Comparison of ENCODE assay signal across 19 cellular contexts in genomic region chr18:46385124-46385523, GRCh38.
"Had no signal": no experiment of that assay in that cellular context is flagged by ENCODE, and none has a peak within 500 bp of the region (broad histone marks: within the 10 kb centered on the region; RNA-seq: fewer than 3 reads in every experiment).

No MANE protein-coding gene starts in this region.

- H3K9me3 Mint-ChIP-seq: activated CD4-positive, alpha-beta T cell treated with anti-CD3 and anti-CD28 coated beads, Interleukin-2, amount 10 ng/mL, durations not matched to agents 24 days and 14 days; activated CD8-positive, alpha-beta T cell treated with anti-CD3 and anti-CD28 coated beads for 36 hours; activated naive CD4-positive, alpha-beta T cell treated with anti-CD3 and anti-CD28 coated beads for 36 hours; activated naive CD8-positive, alpha-beta T cell treated with anti-CD3 and anti-CD28 coated beads, Interleukin-2, amount 50 U/mL, for 24 hours; activated T-helper 2 cell treated with anti-CD3 and anti-CD28 coated beads, Interferon-gamma antibody, Interleukin-2, Interleukin-4, amounts not matched to agents 10 μg/mL and 5 μg/mL and 100 μg/mL, durations not matched to agents 14 hours and 24 hours and 36 hours; central memory CD8-positive, alpha-beta T cell; neural crest cell; stimulated activated naive B cell treated with anti-CD40 and anti-IgM and Interleukin-4, amounts not matched to agents 10 μg/mL and 1 μg/mL and 100 μg/mL, for 72 hours had no signal

- ATAC-seq: activated CD8-positive, alpha-beta T cell treated with anti-CD3 and anti-CD28 coated beads for 36 hours; activated naive CD8-positive, alpha-beta T cell treated with anti-CD3 and anti-CD28 coated beads, Interleukin-2, amount 50 U/mL, for 24 hours; foreskin keratinocyte; lower lobe of right lung; stimulated activated naive B cell treated with anti-CD40 and anti-IgM and Interleukin-4, amounts not matched to agents 10 μg/mL and 1 μg/mL and 100 μg/mL, for 72 hours had no signal

- H3K27me3 ChIP-seq: foreskin keratinocyte, upper lobe of left lung had no signal

- H3K36me3 ChIP-seq: brain microvascular endothelial cell, lower lobe of right lung, thoracic aorta, upper lobe of left lung had no signal

- H3K4me3 ChIP-seq: coronary artery, lower lobe of right lung, thoracic aorta, upper lobe of left lung had no signal

- H3K36me3 Mint-ChIP-seq: stimulated activated naive B cell treated with anti-CD40 and anti-IgM and Interleukin-4, amounts not matched to agents 10 μg/mL and 1 μg/mL and 100 μg/mL, for 72 hours had no signal

- H3K4me3 Mint-ChIP-seq: activated CD4-positive, alpha-beta T cell treated with anti-CD3 and anti-CD28 coated beads, Interleukin-2, amount 10 ng/mL, durations not matched to agents 24 days and 14 days; activated CD8-positive, alpha-beta T cell treated with anti-CD3 and anti-CD28 coated beads for 36 hours; activated naive CD4-positive, alpha-beta T cell treated with anti-CD3 and anti-CD28 coated beads for 36 hours; activated naive CD8-positive, alpha-beta T cell treated with anti-CD3 and anti-CD28 coated beads, Interleukin-2, amount 50 U/mL, for 24 hours; central memory CD8-positive, alpha-beta T cell; neural crest cell; stimulated activated naive B cell treated with anti-CD40 and anti-IgM and Interleukin-4, amounts not matched to agents 10 μg/mL and 1 μg/mL and 100 μg/mL, for 72 hours had no signal

- H3K9me3 ChIP-seq: lower lobe of right lung, thoracic aorta, upper lobe of left lung had no signal

- H3K27me3 Mint-ChIP-seq: activated CD8-positive, alpha-beta T cell treated with anti-CD3 and anti-CD28 coated beads for 36 hours; activated naive CD8-positive, alpha-beta T cell treated with anti-CD3 and anti-CD28 coated beads, Interleukin-2, amount 50 U/mL, for 24 hours had no signal

- H3K4me1 Mint-ChIP-seq: activated CD4-positive, alpha-beta T cell treated with anti-CD3 and anti-CD28 coated beads, Interleukin-2, amount 10 ng/mL, durations not matched to agents 24 days and 14 days; activated naive CD8-positive, alpha-beta T cell treated with anti-CD3 and anti-CD28 coated beads, Interleukin-2, amount 50 U/mL, for 24 hours; central memory CD8-positive, alpha-beta T cell; stimulated activated naive B cell treated with anti-CD40 and anti-IgM and Interleukin-4, amounts not matched to agents 10 μg/mL and 1 μg/mL and 100 μg/mL, for 72 hours had no signal

- H3K27ac Mint-ChIP-seq: activated CD4-positive, alpha-beta T cell treated with anti-CD3 and anti-CD28 coated beads, Interleukin-2, amount 10 ng/mL, durations not matched to agents 24 days and 14 days; activated CD8-positive, alpha-beta T cell treated with anti-CD3 and anti-CD28 coated beads for 36 hours; activated naive CD4-positive, alpha-beta T cell treated with anti-CD3 and anti-CD28 coated beads for 36 hours; activated naive CD8-positive, alpha-beta T cell treated with anti-CD3 and anti-CD28 coated beads, Interleukin-2, amount 50 U/mL, for 24 hours; activated T-helper 2 cell treated with anti-CD3 and anti-CD28 coated beads, Interferon-gamma antibody, Interleukin-2, Interleukin-4, amounts not matched to agents 10 μg/mL and 5 μg/mL and 100 μg/mL, durations not matched to agents 14 hours and 24 hours and 36 hours; stimulated activated naive B cell treated with anti-CD40 and anti-IgM and Interleukin-4, amounts not matched to agents 10 μg/mL and 1 μg/mL and 100 μg/mL, for 72 hours had no signal

- DNase-seq: activated CD4-positive, alpha-beta T cell treated with anti-CD3 and anti-CD28 coated beads, Interleukin-2, amount 10 ng/mL, durations not matched to agents 24 days and 14 days; activated CD8-positive, alpha-beta T cell treated with anti-CD3 and anti-CD28 coated beads for 36 hours; activated naive CD4-positive, alpha-beta T cell treated with anti-CD3 and anti-CD28 coated beads for 36 hours; activated naive CD8-positive, alpha-beta T cell treated with anti-CD3 and anti-CD28 coated beads, Interleukin-2, amount 50 U/mL, for 24 hours; activated T-cell treated with anti-CD3 and anti-CD28 coated beads, Interleukin-2, amount 50 U/mL, for 1 hour; anterior cingulate cortex; brain microvascular endothelial cell; foreskin keratinocyte; hypothalamus; lower lobe of right lung; retina; stimulated activated naive B cell treated with anti-CD40 and anti-IgM and Interleukin-4, amounts not matched to agents 10 μg/mL and 1 μg/mL and 100 μg/mL, for 72 hours; T1000; upper lobe of left lung had no signal

- H3K27ac ChIP-seq: brain microvascular endothelial cell, coronary artery, foreskin keratinocyte, lower lobe of right lung, thoracic aorta, upper lobe of left lung had no signal
